In the genomic region with DNA sequence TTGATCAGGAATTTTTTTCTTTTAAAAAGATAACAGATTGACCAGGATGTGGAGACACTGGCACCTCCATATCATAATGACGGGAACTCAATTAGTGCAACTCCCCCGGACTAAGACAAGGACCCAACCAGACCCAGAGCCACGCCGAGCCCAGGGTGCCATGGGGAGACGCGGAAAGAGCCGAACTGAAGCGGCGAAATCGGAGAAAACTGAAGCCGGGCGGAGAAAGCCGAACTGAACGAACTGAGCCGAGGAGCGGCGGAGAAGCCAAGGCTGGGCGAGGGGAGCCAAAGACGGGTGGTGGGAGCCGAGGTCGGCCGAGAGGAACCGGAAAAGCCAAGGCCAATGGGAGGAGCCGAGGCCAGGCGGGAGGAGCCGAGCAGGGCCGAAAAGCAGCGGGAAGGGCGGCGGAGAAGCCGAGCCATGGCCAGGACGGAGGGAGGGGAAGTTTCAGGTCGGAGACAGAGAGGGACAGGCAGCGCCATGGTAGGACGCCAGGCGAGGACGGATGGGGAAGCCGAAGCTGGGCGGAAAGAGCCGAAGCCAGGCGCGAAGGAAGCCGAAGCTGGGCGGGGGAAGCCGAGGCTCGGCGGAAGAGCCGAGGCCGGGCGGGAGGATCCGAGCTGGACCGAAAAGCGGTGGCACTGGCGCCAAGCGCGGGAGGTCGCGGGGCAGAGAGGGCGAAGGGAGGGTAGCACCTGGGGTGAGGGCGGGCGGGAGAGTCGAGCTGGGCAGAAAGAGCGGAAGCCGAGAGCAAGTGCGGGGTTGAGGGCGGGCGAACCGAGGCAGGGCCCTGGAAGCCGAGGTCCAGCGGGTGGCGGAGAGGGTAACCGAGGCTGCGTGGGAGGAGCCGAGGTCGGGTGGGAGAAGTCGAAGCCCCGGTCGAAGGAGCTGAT, we compare ENCODE assay signal across 8 cellular contexts. TPM values are rescaled to one million over a fixed set of nuclear protein-coding genes. Genes with fewer than 3 reads are reported as not detected.
DNase-seq lines count a peak whose midpoint lies in the region; ATAC-seq and TF ChIP-seq lines count a peak whose summit lies in the region.

No MANE protein-coding gene starts in this region.

- ATAC-seq in GM21723 (IDR thresholded peaks at IDR 0.05; ENCODE audit: unreplicated experiment) (peak; percentile 82), Panc1 (peak; percentile 95), esophagus mucosa (peak; percentile 95)

- POLR2A ChIA-PET in Panc1 (lab: Charles Lee), result interaction anchor here (0.5 to 0.7 kb wide), 4 partner anchors 30 to 1107 kb away, joined by 3 to 11 read pairs (median 4); a partner anchor contains a TSS

- BruUV-seq in Panc1 (replicated peaks; lab: Mats Ljungman, UMichigan), result no TSS peak

- in situ Hi-C loops in Panc1 (cut with HindIII; ENCODE audit: low pct_unique_long_range_greater_than_20kb, low sequenced_read_pairs), result no loop called here

- H3K36me3 ChIP-seq in Panc1 (ENCODE audit: control insufficient read depth, insufficient read depth, low read length) (no peaks in the 10 kb centered on the region), muscle layer of duodenum (ENCODE audit: control insufficient read depth in 1 of 2, insufficient read depth in 2 of 2, low read length in 2 of 2) (no peaks in the 10 kb centered on the region)

- no peaks in the 10 kb centered on the region for H3K27me3 ChIP-seq in Panc1 (ENCODE audit: control insufficient read depth, insufficient read depth, low read length)
- H3K27me3 ChIP-seq in muscle layer of duodenum (ENCODE audit: low read depth, low read length), result no peaks in the 10 kb centered on the region

- peak; percentile 87 for DNase-seq in DMS79 (lab: John Stamatoyannopoulos, UW)
- peak; percentile 97 for DNase-seq in KG1 (lab: John Stamatoyannopoulos, UW)
- DNase-seq in Panc1 (ENCODE audit: low read depth, low spot score), result peak; percentile 53
- DNase-seq in activated T-cell treated with anti-CD3 and anti-CD28 coated beads, Interleukin-2, amount 50 U/mL, for 48 hours, result peak; percentile 91 to 95
- peak; percentile 74 to 79 for DNase-seq in stimulated activated CD8-positive, alpha-beta memory T cell treated with anti-CD3 and anti-CD28 coated beads, Interleukin-7, amount 100 ng/mL, for 1 hour (ENCODE audit: low read depth in 2 of 2)

- CTCF ChIA-PET in Panc1 (lab: Charles Lee), result interaction anchor here (0.6 to 0.9 kb wide), 3 partner anchors 12 to 380 kb away, joined by 4 to 7 read pairs (median 6); no protein-coding TSS in a partner anchor

- intact Hi-C loops in Panc1 (cut with micrococcal nuclease; ENCODE audit: unreplicated experiment), result no loop called here

- H3K9me3 ChIP-seq in Panc1 (ENCODE audit: control insufficient read depth, insufficient read depth, low read depth, low read length) (peaks cover 3% of the 10 kb centered on the region; the same call in 1 of the 2 replicates), muscle layer of duodenum (ENCODE audit: control insufficient read depth in 1 of 2, low read length in 2 of 2) (peaks cover 0 to 12% of the 10 kb centered on the region in 2 donors)

- H3K4me3 ChIP-seq in Panc1 (ENCODE audit: low read depth in 2 of 2, low read length in 2 of 2) (peak overlapping the region; percentile 66 to 71), muscle layer of duodenum (ENCODE audit: low read depth in 1 of 2, low read length in 2 of 2) (peak overlapping the region; percentile 74 to 76)

- H3K27ac ChIP-seq in Panc1 (ENCODE audit: low read length), result peak overlapping the region; percentile 89
- peak overlapping the region; percentile 94 for H3K27ac ChIP-seq in muscle layer of duodenum (ENCODE audit: low read length)

- H3K4me1 ChIP-seq in Panc1 (ENCODE audit: control insufficient read depth, insufficient read depth, low read length) (no peaks in the 10 kb centered on the region; the same call in 1 of the 2 replicates), muscle layer of duodenum (ENCODE audit: control insufficient read depth in 1 of 2, insufficient read depth in 2 of 2, low read length in 2 of 2) (peaks cover 0 to 10% of the 10 kb centered on the region in 2 donors)

- TF ChIP-seq CTCF in Panc1 (IDR thresholded peaks at IDR 0.05), result no peak

RNA-seq across cellular contexts. Expression of a gene that starts 29.4 kb away (rescaled TPM):
- total RNA-seq in Panc1 (2021; ENCODE audit: unreplicated experiment) (7.6 TPM), esophagus mucosa (4.4 TPM)
- polyA plus RNA-seq in Panc1 (2012; ENCODE audit: insufficient read length), result 4.1 TPM

RNA-seq across cellular contexts. Expression of a gene that starts 40.5 kb away (rescaled TPM):
- total RNA-seq in Panc1 (2021; ENCODE audit: unreplicated experiment) (not detected), esophagus mucosa (not detected)
- not detected for polyA plus RNA-seq in Panc1 (2012; ENCODE audit: insufficient read length)

RNA-seq across cellular contexts. Expression of a gene that starts 49.8 kb away (rescaled TPM):
- total RNA-seq in Panc1 (2021; ENCODE audit: unreplicated experiment) (not detected), esophagus mucosa (not detected)
- polyA plus RNA-seq in Panc1 (2012; ENCODE audit: insufficient read length), result not detected

RNA-seq across cellular contexts. Expression of a gene that starts 59.0 kb away (rescaled TPM):
- total RNA-seq in Panc1 (2021; ENCODE audit: unreplicated experiment) (not detected), esophagus mucosa (not detected)
- not detected for polyA plus RNA-seq in Panc1 (2012; ENCODE audit: insufficient read length)

Comparison
In these comparisons a context has a peak if more than half of its experiments do, and no peak if none do; other contexts are left out.
1. Peak in every context shown above with its lines: DNase-seq, ATAC-seq, H3K4me3 ChIP-seq and H3K27ac ChIP-seq.